In the genomic region with DNA sequence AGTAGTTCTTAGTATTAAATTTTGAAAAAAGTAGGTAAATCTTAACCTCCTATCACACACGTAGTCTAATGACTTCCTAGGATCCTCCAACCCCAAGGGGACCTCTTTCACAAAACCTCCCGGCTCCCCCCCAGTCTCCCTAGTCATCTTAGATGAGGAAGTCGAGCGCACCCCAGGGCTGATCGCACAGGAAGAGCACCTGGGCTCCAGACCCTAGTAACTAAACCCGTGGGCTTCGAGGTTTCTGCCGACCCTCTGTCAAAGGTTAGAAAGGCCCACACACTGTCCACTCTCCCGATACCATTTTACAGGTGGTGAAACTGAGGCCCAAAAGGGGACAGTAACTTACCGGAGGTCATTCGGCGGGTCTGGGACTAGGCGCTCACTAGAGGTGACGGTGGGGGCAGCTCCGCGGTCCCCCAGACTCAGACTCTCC, we compare ENCODE assay signal across 8 cellular contexts. TPM values are rescaled to one million over a fixed set of nuclear protein-coding genes. Genes with fewer than 3 reads are reported as not detected.
DNase-seq lines count a peak whose midpoint lies in the region; ATAC-seq and TF ChIP-seq lines count a peak whose summit lies in the region.

No MANE protein-coding gene starts in this region.

- no peaks in the 10 kb centered on the region for H3K9me3 Mint-ChIP-seq in activated CD8-positive, alpha-beta memory T cell treated with anti-CD3 and anti-CD28 coated beads, Interleukin-2, amount 10 ng/mL, durations not matched to agents 7 days and 5 days (ENCODE audit: low read depth)
- no peaks in the 10 kb centered on the region for H3K9me3 Mint-ChIP-seq in T-cell

- H3K36me3 Mint-ChIP-seq in activated CD8-positive, alpha-beta memory T cell treated with anti-CD3 and anti-CD28 coated beads, Interleukin-2, amount 10 ng/mL, durations not matched to agents 7 days and 5 days, result peaks cover 32% of the 10 kb centered on the region
- peaks cover 25% of the 10 kb centered on the region for H3K36me3 Mint-ChIP-seq in T-cell

- H3K27me3 Mint-ChIP-seq in activated CD8-positive, alpha-beta memory T cell treated with anti-CD3 and anti-CD28 coated beads, Interleukin-2, amount 10 ng/mL, durations not matched to agents 7 days and 5 days, result no peaks in the 10 kb centered on the region
- H3K27me3 Mint-ChIP-seq in T-cell, result no peaks in the 10 kb centered on the region

- peak overlapping the region; percentile 87 for H3K27ac ChIP-seq in layer of hippocampus (ENCODE audit: low read depth, low read length)

- H3K4me3 Mint-ChIP-seq in activated CD8-positive, alpha-beta memory T cell treated with anti-CD3 and anti-CD28 coated beads, Interleukin-2, amount 10 ng/mL, durations not matched to agents 7 days and 5 days, result peak overlapping the region; percentile 83
- H3K4me3 Mint-ChIP-seq in T-cell, result peak overlapping the region; percentile 83 to 92 (median 85)

- peak overlapping the region; percentile 91 to 92 for H3K4me3 ChIP-seq in cardiac fibroblast (replicated peaks in 1 of 2; ENCODE audit: low read depth in 2 of 2, low read length in 2 of 2)

- peak; percentile 9 for ATAC-seq in activated CD8-positive, alpha-beta memory T cell treated with anti-CD3 and anti-CD28 coated beads, Interleukin-2, amount 10 ng/mL, durations not matched to agents 7 days and 5 days
- ATAC-seq in HG03521 (IDR thresholded peaks at IDR 0.05; ENCODE audit: unreplicated experiment) (peak; percentile 7), T-cell (replicated peaks in 1 of 4) (peak; percentile 2 to 10 (median 8))

- peaks cover 67% of the 10 kb centered on the region for H3K4me1 Mint-ChIP-seq in activated CD8-positive, alpha-beta memory T cell treated with anti-CD3 and anti-CD28 coated beads, Interleukin-2, amount 10 ng/mL, durations not matched to agents 7 days and 5 days
- H3K4me1 Mint-ChIP-seq in T-cell, result peaks cover 78 to 88% (median 78%) of the 10 kb centered on the region in 3 donors

- H3K27ac Mint-ChIP-seq in activated CD8-positive, alpha-beta memory T cell treated with anti-CD3 and anti-CD28 coated beads, Interleukin-2, amount 10 ng/mL, durations not matched to agents 7 days and 5 days, result peak overlapping the region; percentile 91
- peak overlapping the region; percentile 94 to 96 for H3K27ac Mint-ChIP-seq in T-cell

- POLR2A ChIA-PET in T-cell (lab: Charles Lee), result interaction anchor here in 1 of 2 donors (0.6 to 1.6 kb wide), 11 partner anchors 10 to 1642 kb away, joined by 3 to 7 read pairs (median 3); a partner anchor contains a TSS

- CTCF ChIA-PET in activated CD8-positive, alpha-beta memory T cell treated with anti-CD3 and anti-CD28 coated beads, Interleukin-2, amount 10 ng/mL, durations not matched to agents 7 days and 5 days (lab: Charles Lee), result interaction anchor here (1.0 to 1.5 kb wide), 6 partner anchors 10 to 385 kb away, joined by 3 to 7 read pairs (median 3); a partner anchor contains a TSS
- CTCF ChIA-PET in T-cell (lab: Charles Lee), result interaction anchor here (0.7 to 1.5 kb wide), 8 partner anchors 11 to 759 kb away, joined by 3 to 14 read pairs (median 4); a partner anchor contains a TSS

- DNase-seq in activated CD8-positive, alpha-beta memory T cell treated with anti-CD3 and anti-CD28 coated beads, Interleukin-2, amount 10 ng/mL, durations not matched to agents 7 days and 5 days, result peak; percentile 72
- DNase-seq in activated CD8-positive, alpha-beta memory T cell treated with anti-CD3 and anti-CD28 coated beads for 24 hours, result no peak
- DNase-seq in T-cell (peak in 28 of 34 experiments; percentile 4 to 54 (median 32)), cardiac fibroblast (ENCODE audit: low read depth in 2 of 2) (peak in 1 of 2 donors; percentile 40), retina (no peak)
- DNase-seq in stimulated activated CD4-positive, alpha-beta T cell treated with anti-CD3 and anti-CD28 coated beads, TNF-alpha, amount 100 ng/mL, for 24 hours (ENCODE audit: low read depth in 3 of 3), result peak in 2 of 3 experiments; percentile 18 to 43

- no peak for TF ChIP-seq CTCF in cardiac fibroblast (IDR thresholded peaks at IDR 0.05; ENCODE audit: low read depth, low read length)

- no peaks in the 10 kb centered on the region for H3K27me3 ChIP-seq in layer of hippocampus (ENCODE audit: control insufficient read depth, insufficient read depth, low read length)

RNA-seq across cellular contexts. Expression of a gene that starts 0.3 kb away (rescaled TPM):
- 10 to 100 TPM; 51.9 to 52.0 TPM for total RNA-seq in activated CD8-positive, alpha-beta memory T cell treated with anti-CD3 and anti-CD28 coated beads, Interleukin-2, amount 10 ng/mL, durations not matched to agents 7 days and 5 days
- 10 to 100 TPM; 43.1 to 59.4 (median 45.2) TPM for total RNA-seq in T-cell

RNA-seq across cellular contexts. Expression of a gene that starts 0.6 kb away (rescaled TPM):
- 10 to 100 TPM; 15.6 to 34.0 TPM for total RNA-seq in activated CD8-positive, alpha-beta memory T cell treated with anti-CD3 and anti-CD28 coated beads, Interleukin-2, amount 10 ng/mL, durations not matched to agents 7 days and 5 days
- 10 to 100 TPM; 15.0 to 23.9 (median 18.1) TPM for total RNA-seq in T-cell

RNA-seq across cellular contexts. Expression of a gene that starts 11.0 kb away (rescaled TPM):
- 1 to 10 TPM in 1 of 2 experiments, under 1 TPM in 1; 0.56 to 1.4 TPM for total RNA-seq in activated CD8-positive, alpha-beta memory T cell treated with anti-CD3 and anti-CD28 coated beads, Interleukin-2, amount 10 ng/mL, durations not matched to agents 7 days and 5 days
- total RNA-seq in T-cell, result 1 to 10 TPM; 1.2 to 2.7 (median 2.2) TPM

Comparison
In these comparisons a context has a peak if more than half of its experiments do, and no peak if none do; other contexts are left out.
1. DNase-seq: peak in activated CD8-positive, alpha-beta memory T cell treated with anti-CD3 and anti-CD28 coated beads, Interleukin-2, amount 10 ng/mL, durations not matched to agents 7 days and 5 days (single experiment), T-cell (28 of 34) and stimulated activated CD4-positive, alpha-beta T cell treated with anti-CD3 and anti-CD28 coated beads, TNF-alpha, amount 100 ng/mL, for 24 hours (2 of 3); none in activated CD8-positive, alpha-beta memory T cell treated with anti-CD3 and anti-CD28 coated beads for 24 hours (single experiment) and retina (single experiment).
2. Peak in every context shown above with its lines, with median percentiles within 50 percentile points of each other: ATAC-seq.